In the genomic region with DNA sequence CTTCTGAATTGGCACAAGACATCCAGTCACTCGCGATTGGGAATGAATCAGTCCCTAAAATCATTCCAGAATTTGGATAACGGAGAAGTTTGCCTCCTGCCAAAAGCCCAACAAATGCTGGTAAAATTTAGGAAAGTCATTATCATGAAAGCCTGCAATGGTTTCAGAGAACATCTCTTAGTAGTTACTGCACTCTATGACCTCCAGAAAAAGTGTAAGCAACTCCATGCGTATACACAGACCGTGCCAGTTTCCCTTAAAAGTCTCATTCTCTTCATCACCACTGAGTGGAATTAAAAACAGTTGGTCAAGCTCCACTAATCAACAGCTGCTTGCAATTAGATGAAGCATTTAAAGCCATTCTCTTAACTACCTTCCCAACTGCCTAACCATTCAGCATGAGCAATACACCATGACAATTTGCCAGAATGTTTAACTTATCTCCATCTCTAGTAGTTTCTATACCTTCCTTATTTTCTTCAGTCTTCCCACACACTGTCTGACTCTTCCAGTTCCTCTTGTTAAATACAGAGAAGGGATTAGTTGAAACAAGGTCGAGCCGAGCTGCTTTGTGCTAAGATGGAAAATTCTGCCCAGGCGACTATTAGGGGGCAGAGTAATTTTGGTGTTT, we compare ENCODE assay signal across 14 cellular contexts.
A peak's percentile ranks its signal among the peaks of the same experiment; 100 is the strongest.
DNase-seq lines count a peak whose midpoint lies in the region; ATAC-seq, FAIRE-seq and TF ChIP-seq lines count a peak whose summit lies in the region.
"Had no signal": no experiment of that assay in that cellular context is flagged by ENCODE, and none has a peak within 500 bp of the region (broad histone marks: within the 10 kb centered on the region; RNA-seq: fewer than 3 reads in every experiment).

No MANE protein-coding gene starts in this region.

- H3K4me3 ChIP-seq in astrocyte (ENCODE audit: insufficient read depth, low read depth, low read length) (no peak overlapping the region), neuronal stem cell (ENCODE audit: low read length in 2 of 2) (no peak overlapping the region)
- H3K4me3 ChIP-seq: testis had no signal

- H3K27me3 Mint-ChIP-seq in astrocyte (ENCODE audit: low read depth, unreplicated experiment) = peaks cover 2% of the 10 kb centered on the region

- no peak overlapping the region for H3K27ac Mint-ChIP-seq in astrocyte (ENCODE audit: unreplicated experiment)

- no peak overlapping the region for H2BK120ac ChIP-seq in neuronal stem cell (ENCODE audit: low read depth, low read length)

- H3K4me1 Mint-ChIP-seq in astrocyte (ENCODE audit: low read depth, unreplicated experiment) = peaks cover 14% of the 10 kb centered on the region

- no peaks in the 10 kb centered on the region for H4K20me1 ChIP-seq in astrocyte (ENCODE audit: insufficient read depth, low read length)

- ATAC-seq in HG02938 (IDR thresholded peaks at IDR 0.05; ENCODE audit: unreplicated experiment) (no peak), HG02981 (IDR thresholded peaks at IDR 0.05; ENCODE audit: unreplicated experiment) (no peak)

- no peak overlapping the region for H4K91ac ChIP-seq in neuronal stem cell (ENCODE audit: low read depth, low read length, poor library complexity)

- FAIRE-seq in astrocyte (lab: Jason Lieb, UNC) = peak; percentile 73

- no peaks in the 10 kb centered on the region for H3K36me3 ChIP-seq in astrocyte (ENCODE audit: insufficient read depth, low read length)
- H3K36me3 ChIP-seq in neuronal stem cell (replicated peaks in 1 of 2; ENCODE audit: control insufficient read depth in 2 of 2, insufficient read depth in 2 of 2, low read length in 2 of 2) = no peaks in the 10 kb centered on the region

- no peaks in the 10 kb centered on the region for H3K27me3 ChIP-seq in astrocyte (ENCODE audit: insufficient read depth, low read length)
- H3K27me3 ChIP-seq in neuronal stem cell (ENCODE audit: control insufficient read depth in 3 of 3, insufficient read depth in 3 of 3, low read depth in 1 of 3, low read length in 3 of 3) = no peaks in the 10 kb centered on the region
- H3K27me3 ChIP-seq: testis had no signal

- H2BK15ac ChIP-seq in neuronal stem cell (ENCODE audit: low read length) = no peak overlapping the region

- H3K9me3 ChIP-seq in astrocyte (ENCODE audit: insufficient read depth, low read depth, low read length) (no peaks in the 10 kb centered on the region), neuronal stem cell (replicated peaks in 1 of 2; ENCODE audit: control insufficient read depth in 2 of 2, insufficient read depth in 1 of 2, low read depth in 1 of 2, low read length in 2 of 2) (no peaks in the 10 kb centered on the region)
- H3K9me3 ChIP-seq: testis had no signal

- H2AFZ ChIP-seq in astrocyte (ENCODE audit: low read depth, low read length) = no peak overlapping the region
- no peak overlapping the region for H2AFZ ChIP-seq in neuronal stem cell (ENCODE audit: low read length)

- H3K4me1 ChIP-seq in astrocyte (ENCODE audit: insufficient read depth, low read length) (peaks cover 12% of the 10 kb centered on the region), neuronal stem cell (ENCODE audit: control insufficient read depth in 2 of 2, insufficient read depth in 1 of 2, low read depth in 1 of 2, low read length in 2 of 2) (peaks cover 0 to 3% of the 10 kb centered on the region in 2 donors)

- no peak overlapping the region for H3K23ac ChIP-seq in neuronal stem cell (ENCODE audit: low read depth, low read length, poor library complexity)

- H3K9ac ChIP-seq in astrocyte (ENCODE audit: low read length) = no peak overlapping the region
- H3K9ac ChIP-seq in neuronal stem cell (ENCODE audit: low read depth, low read length, poor library complexity) = no peak overlapping the region

- intact Hi-C loops in posterior vena cava (cut with DNase I) = no loop called here

- no peak overlapping the region for H3K4ac ChIP-seq in neuronal stem cell (ENCODE audit: low read length)

- H4K8ac ChIP-seq in neuronal stem cell (ENCODE audit: low read depth, low read length) = no peak overlapping the region

- H3K14ac ChIP-seq in neuronal stem cell (ENCODE audit: low read length) = no peak overlapping the region

- no peak overlapping the region for H2BK12ac ChIP-seq in neuronal stem cell (ENCODE audit: low read length)

- H2BK5ac ChIP-seq in neuronal stem cell (ENCODE audit: low read length) = no peak overlapping the region

- H3K4me2 ChIP-seq in astrocyte (ENCODE audit: low read length) (no peak overlapping the region), neuronal stem cell (ENCODE audit: insufficient read depth, low read length, poor library complexity, severe bottlenecking) (no peak overlapping the region)

- H3K27ac ChIP-seq in astrocyte (ENCODE audit: low read depth, low read length) = no peak overlapping the region
- H3K27ac ChIP-seq in neuronal stem cell (replicated peaks; ENCODE audit: low read length) = peak overlapping the region; percentile 75

- no peak overlapping the region for H2AK5ac ChIP-seq in neuronal stem cell (ENCODE audit: low read depth, low read length)

- no peak overlapping the region for H3K4me3 Mint-ChIP-seq in astrocyte (ENCODE audit: unreplicated experiment)
- H3K4me3 Mint-ChIP-seq: neural crest cell had no signal

- no peak for TF ChIP-seq CTCF in astrocyte (IDR thresholded peaks at IDR 0.05; ENCODE audit: insufficient read depth, low read depth, low read length)

- H3K18ac ChIP-seq in neuronal stem cell (ENCODE audit: low read length) = no peak overlapping the region

- H3K9me3 Mint-ChIP-seq in astrocyte (ENCODE audit: unreplicated experiment) = peaks cover 5% of the 10 kb centered on the region

- H3K36me3 Mint-ChIP-seq in astrocyte (ENCODE audit: low read depth, unreplicated experiment) = peaks cover 1% of the 10 kb centered on the region

- no CpG with 5 or more reads among the region's 8 CpGs for WGBS in neuronal stem cell (ENCODE audit: extremely low coverage in 2 of 2, insufficient read length in 2 of 2, insufficient replicate concordance in 1 of 2), 2 donors

- H3K79me1 ChIP-seq in neuronal stem cell (ENCODE audit: low read depth, low read length) = no peaks in the 10 kb centered on the region

- H3K79me2 ChIP-seq in astrocyte (ENCODE audit: insufficient read depth, low read length) = no peaks in the 10 kb centered on the region

- peak; percentile 15 for DNase-seq in EL
- peak; percentile 70 for DNase-seq in NCI-H1105 (lab: John Stamatoyannopoulos, UW)
- DNase-seq in astrocyte (ENCODE audit: low read depth) = peak; percentile 58
- DNase-seq in neuronal stem cell (ENCODE audit: low spot score) = peak; percentile 33
- no peak for DNase-seq in posterior vena cava (ENCODE audit: low spot score)
- DNase-seq: activated T-cell treated with anti-CD3 and anti-CD28 coated beads, Interleukin-2, amount 50 U/mL, for 48 hours; amygdala; COR-L47; left cardiac atrium; NCI-H510A; testis had no signal
